Comparison of ENCODE assay signal across 17 cellular contexts in genomic region chrX:17798921-17799320, GRCh38.
A peak's percentile ranks its signal among the peaks of the same experiment; 100 is the strongest.
DNase-seq lines count a peak whose midpoint lies in the region; TF ChIP-seq lines count a peak whose summit lies in the region.
"Had no signal": no experiment of that assay in that cellular context is flagged by ENCODE, and none has a peak within 500 bp of the region (broad histone marks: within the 10 kb centered on the region; RNA-seq: fewer than 3 reads in every experiment).

No MANE protein-coding gene starts in this region.

- no peaks in the 10 kb centered on the region for H3K27me3 ChIP-seq in neural progenitor cell

- no peaks in the 10 kb centered on the region for H3K36me3 ChIP-seq in neural progenitor cell
- H3K36me3 ChIP-seq: BLaER1 treated with 17β-estradiol and CSF1 and Interleukin-3, amounts not matched to agents 10 nM and 100 nM had no signal

- no peak overlapping the region for H3K9ac ChIP-seq in neural progenitor cell
- H3K9ac ChIP-seq: BLaER1 treated with 17β-estradiol and CSF1 and Interleukin-3, amounts not matched to agents 10 nM and 100 nM had no signal

- TF ChIP-seq CTCF in neural progenitor cell (IDR thresholded peaks at IDR 0.05): no peak

- H3K4me2 ChIP-seq in neural progenitor cell: no peak overlapping the region
- H3K4me2 ChIP-seq: A549; BLaER1 treated with 17β-estradiol and CSF1 and Interleukin-3, amounts not matched to agents 10 nM and 100 nM had no signal

- H3K9me3 Mint-ChIP-seq in neural progenitor cell: peaks cover 2% of the 10 kb centered on the region
- H3K9me3 Mint-ChIP-seq: CD4-positive, alpha-beta T cell; CD8-positive, alpha-beta T cell had no signal

- peaks cover 47% of the 10 kb centered on the region for H3K4me1 Mint-ChIP-seq in neural progenitor cell
- H3K4me1 Mint-ChIP-seq: B cell had no signal

- no peaks in the 10 kb centered on the region for H3K79me2 ChIP-seq in neural progenitor cell (ENCODE audit: low read depth)

- peaks cover 2% of the 10 kb centered on the region for H3K27me3 Mint-ChIP-seq in neural progenitor cell (ENCODE audit: insufficient read depth, low read depth)
- H3K27me3 Mint-ChIP-seq: CD4-positive, alpha-beta T cell had no signal

- H2AFZ ChIP-seq in neural progenitor cell (replicated peaks): no peak overlapping the region

- no peaks in the 10 kb centered on the region for H3F3A ChIP-seq in neural progenitor cell (ENCODE audit: low read depth)

- H3K4me3 ChIP-seq in neural progenitor cell: no peak overlapping the region
- H3K4me3 ChIP-seq: A549; BLaER1 treated with 17β-estradiol and CSF1 and Interleukin-3, amounts not matched to agents 10 nM and 100 nM; GM12878 had no signal

- H3K36me3 Mint-ChIP-seq in neural progenitor cell: peaks cover 4% of the 10 kb centered on the region
- H3K36me3 Mint-ChIP-seq: CD8-positive, alpha-beta T cell had no signal

- no peaks in the 10 kb centered on the region for H4K20me1 ChIP-seq in neural progenitor cell (ENCODE audit: low read depth)

- peak; percentile 5 for DNase-seq in NCI-H2171 treated with DMSO at 0.1 percent for 48 hours (lab: John Stamatoyannopoulos, UW)
- DNase-seq in NCI-H2171 (lab: John Stamatoyannopoulos, UW): no peak
- DNase-seq in neural progenitor cell (ENCODE audit: low spot score): no peak
- DNase-seq in SHP77 (lab: John Stamatoyannopoulos, UW): no peak
- no peak for DNase-seq in NCI-H82 (lab: John Stamatoyannopoulos, UW)
- DNase-seq: AML-193; Caco-2; Calu3; CD4-positive, alpha-beta T cell; CD8-positive, alpha-beta T cell; DMS79 treated with DMSO at 0.1 percent for 48 hours had no signal

- no peak overlapping the region for H3K27ac ChIP-seq in neural progenitor cell
- H3K27ac ChIP-seq: 22Rv1; A549; BLaER1 treated with 17β-estradiol and CSF1 and Interleukin-3, amounts not matched to agents 10 nM and 100 nM; C4-2B had no signal

- H3K27ac Mint-ChIP-seq in neural progenitor cell: peak overlapping the region; percentile 81
- H3K27ac Mint-ChIP-seq: B cell; CD4-positive, alpha-beta T cell; CD8-positive, alpha-beta T cell had no signal

- H3K9me3 ChIP-seq in neural progenitor cell (ENCODE audit: low read depth): no peaks in the 10 kb centered on the region
- H3K9me3 ChIP-seq: A549, Caco-2 had no signal

- H3K4me1 ChIP-seq in neural progenitor cell: no peaks in the 10 kb centered on the region
- H3K4me1 ChIP-seq: A549; BLaER1 treated with 17β-estradiol and CSF1 and Interleukin-3, amounts not matched to agents 10 nM and 100 nM; Caco-2 had no signal

- H3K4me3 Mint-ChIP-seq in neural progenitor cell: no peak overlapping the region
- H3K4me3 Mint-ChIP-seq: B cell; CD4-positive, alpha-beta T cell; CD8-positive, alpha-beta T cell had no signal
